ENCODE assay signal across 11 cellular contexts in the genomic region with DNA sequence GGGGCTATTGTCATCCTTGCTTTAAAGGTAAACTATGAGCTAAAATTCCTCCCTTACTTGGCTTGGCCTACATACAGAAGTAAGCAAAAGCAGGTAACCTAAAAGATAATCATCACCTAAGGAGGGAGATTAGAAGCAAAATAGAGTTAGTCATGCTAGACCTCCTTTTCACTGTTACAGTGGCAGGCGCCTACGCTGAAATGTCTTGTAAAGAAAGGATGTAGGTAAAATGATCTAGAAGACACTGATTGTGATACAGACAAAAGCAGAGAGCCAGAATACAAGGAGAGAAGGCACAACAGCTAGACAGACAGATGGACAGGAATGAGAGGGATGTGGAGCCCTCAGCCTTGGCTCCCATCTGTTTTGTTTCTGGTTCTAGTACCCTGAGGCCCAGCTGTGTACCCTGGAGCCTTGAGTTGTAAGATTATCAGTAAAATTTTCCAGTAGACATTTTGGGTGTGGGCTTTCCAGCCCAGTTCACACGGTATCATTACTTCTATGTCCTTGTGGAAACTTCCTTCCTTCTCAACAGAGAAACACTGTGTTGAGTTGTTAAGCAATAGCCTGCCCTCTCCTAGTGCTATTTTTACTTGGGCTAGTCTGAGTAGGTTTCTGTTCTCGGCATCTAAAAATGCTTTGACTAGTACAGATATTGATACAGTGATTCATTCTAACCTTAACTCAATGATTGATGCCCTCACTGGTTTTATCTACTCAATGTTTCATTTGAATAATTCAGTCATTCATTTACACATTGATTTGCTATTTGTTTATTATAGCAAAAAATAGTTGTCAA. TPM values are rescaled to one million over a fixed set of nuclear protein-coding genes. Genes with fewer than 3 reads are reported as not detected.
A peak's percentile ranks its signal among the peaks of the same experiment; 100 is the strongest.
DNase-seq lines count a peak whose midpoint lies in the region; ATAC-seq and TF ChIP-seq lines count a peak whose summit lies in the region.
"Had no signal": no experiment of that assay in that cellular context is flagged by ENCODE, and none has a peak within 500 bp of the region (broad histone marks: within the 10 kb centered on the region; RNA-seq: fewer than 3 reads in every experiment).

No MANE protein-coding gene starts in this region.

- H3K9me3 Mint-ChIP-seq in type B pancreatic cell (no peaks in the 10 kb centered on the region), MCF 10A (ENCODE audit: unreplicated experiment) (no peaks in the 10 kb centered on the region), natural killer cell (no peaks in the 10 kb centered on the region)

- POLR2A ChIA-PET in MCF 10A (lab: Yijun Ruan, JAX) = no interaction called here

- intact Hi-C loops in MCF 10A (cut with micrococcal nuclease) = no loop called here
- intact Hi-C loops in natural killer cell (cut with micrococcal nuclease) = no loop called here

- H3K27ac Mint-ChIP-seq in type B pancreatic cell (no peak overlapping the region), MCF 10A (ENCODE audit: low read depth, unreplicated experiment) (no peak overlapping the region), natural killer cell (no peak overlapping the region)

- peak; percentile 94 for ATAC-seq in GM18502 (IDR thresholded peaks at IDR 0.05; ENCODE audit: poor library complexity, unreplicated experiment)
- peak; percentile 79 for ATAC-seq in GM19467 (IDR thresholded peaks at IDR 0.05; ENCODE audit: unreplicated experiment)
- ATAC-seq in HG02973 (IDR thresholded peaks at IDR 0.05; ENCODE audit: unreplicated experiment) = peak; percentile 94
- ATAC-seq in natural killer cell = no peak
- ATAC-seq: sciatic nerve had no signal

- no TSS peak for BruUV-seq in MCF 10A (replicated peaks; lab: Mats Ljungman, UMichigan)

- CTCF ChIA-PET in MCF 10A (lab: Yijun Ruan, JAX) = interaction anchor here (0.7 to 1.7 kb wide), 3 partner anchors 15 to 510 kb away, joined by 3 to 9 read pairs (median 3); no protein-coding TSS in a partner anchor

- H3K4me1 Mint-ChIP-seq in type B pancreatic cell (ENCODE audit: unreplicated experiment) (no peaks in the 10 kb centered on the region), MCF 10A (ENCODE audit: insufficient read depth, unreplicated experiment) (no peaks in the 10 kb centered on the region), natural killer cell (no peaks in the 10 kb centered on the region)

- H3K36me3 Mint-ChIP-seq in type B pancreatic cell (no peaks in the 10 kb centered on the region), MCF 10A (ENCODE audit: insufficient read depth, unreplicated experiment) (no peaks in the 10 kb centered on the region), natural killer cell (no peaks in the 10 kb centered on the region)

- H3K4me3 Mint-ChIP-seq in type B pancreatic cell = no peak overlapping the region
- H3K4me3 Mint-ChIP-seq in MCF 10A (ENCODE audit: unreplicated experiment) = no peak overlapping the region
- H3K4me3 Mint-ChIP-seq in natural killer cell = no peak overlapping the region

- H3K27me3 Mint-ChIP-seq in type B pancreatic cell = peaks cover 12% of the 10 kb centered on the region
- peaks cover 11% of the 10 kb centered on the region for H3K27me3 Mint-ChIP-seq in MCF 10A (ENCODE audit: insufficient read depth, unreplicated experiment)
- H3K27me3 Mint-ChIP-seq in natural killer cell (ENCODE audit: low read depth in 2 of 2) = peaks cover 0 to 6% of the 10 kb centered on the region in 2 donors

- TF ChIP-seq CTCF in type B pancreatic cell (conservative IDR thresholded peaks at IDR 0.05) (no peak), MCF 10A (IDR thresholded peaks at IDR 0.05; ENCODE audit: unreplicated experiment) (no peak), natural killer cell (IDR thresholded peaks at IDR 0.05) (no peak)

- peak; percentile 31 for DNase-seq in NCI-H1694 treated with DMSO at 0.1 percent for 48 hours (lab: John Stamatoyannopoulos, UW)
- DNase-seq in type B pancreatic cell (ENCODE audit: extremely low spot score, unreplicated experiment) = no peak
- DNase-seq in MCF 10A (ENCODE audit: unreplicated experiment) = no peak
- no peak for DNase-seq in natural killer cell
- no peak for DNase-seq in stimulated activated CD4-positive, alpha-beta T cell treated with anti-CD3 and anti-CD28 coated beads, Interleukin-1b, Interleukin-23, amount 100 ng/mL, for 48 hours
- DNase-seq: C1 segment of cervical spinal cord, mesendoderm had no signal

RNA-seq across cellular contexts. Expression of gene C16orf78, which starts 7.7 kb away (rescaled TPM):
- total RNA-seq in type B pancreatic cell (ENCODE audit: low replicate concordance) (not detected in 2 replicates), MCF 10A (2022) (not detected in 2 replicates), natural killer cell (not detected)
- total RNA-seq: sciatic nerve had no signal

Comparison
In these comparisons a context has a peak if more than half of its experiments do, and no peak if none do; other contexts are left out.
1. ATAC-seq: peak in GM18502 (single experiment), GM19467 (single experiment) and HG02973 (single experiment); none in natural killer cell (0 of 3).